In the genomic region with DNA sequence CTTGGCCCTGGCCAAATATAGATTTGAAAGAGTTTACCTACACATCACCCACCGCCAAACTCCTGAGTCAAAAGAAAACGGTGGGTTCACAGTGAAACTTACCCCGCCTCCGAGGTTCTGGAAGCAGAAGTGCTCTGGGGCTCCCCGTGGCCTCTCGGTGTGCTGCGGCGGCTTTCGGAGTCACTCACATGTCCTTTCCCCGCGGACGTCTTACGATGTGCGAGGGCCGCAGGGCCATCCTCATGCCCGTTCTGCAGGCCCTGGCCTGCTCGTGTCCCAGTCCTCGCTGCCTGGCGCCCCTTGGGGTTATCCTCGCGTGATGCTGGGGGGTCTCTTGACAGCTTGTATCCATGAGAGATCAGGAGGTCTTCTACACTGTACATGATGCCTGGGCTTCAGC, we compare ENCODE assay signal across 29 cellular contexts. TPM values are rescaled to one million over a fixed set of nuclear protein-coding genes. Genes with fewer than 3 reads are reported as not detected.
DNase-seq lines count a peak whose midpoint lies in the region; ATAC-seq and TF ChIP-seq lines count a peak whose summit lies in the region.
"Had no signal": no experiment of that assay in that cellular context is flagged by ENCODE, and none has a peak within 500 bp of the region (broad histone marks: within the 10 kb centered on the region; RNA-seq: fewer than 3 reads in every experiment).

No MANE protein-coding gene starts in this region.

- no peak overlapping the region for H3K4me3 ChIP-seq in GM12865 (ENCODE audit: low read depth, low read length)
- H3K4me3 ChIP-seq in transverse colon, result no peak overlapping the region
- H3K4me3 ChIP-seq in foreskin fibroblast (ENCODE audit: low read depth in 1 of 2, low read length in 2 of 2), result no peak overlapping the region
- H3K4me3 ChIP-seq: ascending aorta, BLaER1, ovary, SJSA1 had no signal

- no peak for TF ChIP-seq POLR2A in transverse colon (IDR thresholded peaks at IDR 0.05)

- no peak for TF ChIP-seq EP300 in transverse colon (IDR thresholded peaks at IDR 0.05; ENCODE audit: low read depth)

- peak; percentile 59 for DNase-seq in GM12865 (ENCODE audit: low read depth)
- DNase-seq in T-helper 2 cell treated with Interferon-gamma antibody and Interleukin-4, amounts not matched to agents 5 μg/mL and 100 μg/mL, for 36 hours (ENCODE audit: low spot score), result no peak
- DNase-seq in NCI-H1105 treated with DMSO at 0.1 percent for 48 hours (lab: John Stamatoyannopoulos, UW), result no peak
- no peak for DNase-seq in transverse colon
- no peak for DNase-seq in activated CD4-positive, alpha-beta T cell treated with anti-CD3 and anti-CD28 coated beads, Interleukin-2, amount 50 U/mL, for 4 hours
- no peak for DNase-seq in foreskin fibroblast
- DNase-seq: activated CD4-positive, alpha-beta T cell treated with anti-CD3 and anti-CD28 coated beads for 48 hours; activated gamma-delta T cell; activated T-cell treated with anti-CD3 and anti-CD28 coated beads, Interleukin-2, amount 50 U/mL, for 24 hours; COR-L47; DMS53; GOT3; hypothalamus; immature natural killer cell; left cardiac atrium; NCI-H146; NCI-H2107; NCI-H345; ovary; stimulated activated CD4-positive, alpha-beta T cell treated with anti-CD3 and anti-CD28 coated beads, Interleukin-4, amount 100 ng/mL, for 24 hours; T1000; WERI-Rb-1 had no signal

- peak overlapping the region; percentile 95 for H3K27ac Mint-ChIP-seq in T-helper 2 cell treated with Interferon-gamma antibody and Interleukin-4, amounts not matched to agents 5 μg/mL and 100 μg/mL, for 36 hours
- H3K27ac Mint-ChIP-seq: activated T-cell treated with anti-CD3 and anti-CD28 coated beads, Interleukin-2, amount 50 U/mL, for 24 hours; immature natural killer cell had no signal

- 93% methylated on average over 21 of the region's 21 CpGs; no CpG with 5 or more reads in 1 of the 2 donors for WGBS in transverse colon (ENCODE audit: low coverage in 1 of 2), 2 donors

- H3K9me3 ChIP-seq in transverse colon, result no peaks in the 10 kb centered on the region
- H3K9me3 ChIP-seq: ascending aorta, BLaER1, ovary, SJSA1 had no signal

- H3K27me3 Mint-ChIP-seq in T-helper 2 cell treated with Interferon-gamma antibody and Interleukin-4, amounts not matched to agents 5 μg/mL and 100 μg/mL, for 36 hours (ENCODE audit: low read depth), result peaks cover 5% of the 10 kb centered on the region

- peaks cover 15% of the 10 kb centered on the region for H3K36me3 Mint-ChIP-seq in T-helper 2 cell treated with Interferon-gamma antibody and Interleukin-4, amounts not matched to agents 5 μg/mL and 100 μg/mL, for 36 hours (ENCODE audit: low read depth)

- no peaks in the 10 kb centered on the region for H3K27me3 ChIP-seq in transverse colon
- H3K27me3 ChIP-seq: ascending aorta, BLaER1, ovary, SJSA1 had no signal

- peaks cover 56% of the 10 kb centered on the region for H3K4me1 Mint-ChIP-seq in T-helper 2 cell treated with Interferon-gamma antibody and Interleukin-4, amounts not matched to agents 5 μg/mL and 100 μg/mL, for 36 hours (ENCODE audit: low read depth)

- no peaks in the 10 kb centered on the region for H3K36me3 ChIP-seq in transverse colon
- H3K36me3 ChIP-seq: BLaER1, ovary, WERI-Rb-1 had no signal

- intact Hi-C loops in transverse colon (cut with DNase I; ENCODE audit: low total_unique reads), result no loop called here

- no peak overlapping the region for H3K27ac ChIP-seq in transverse colon
- H3K27ac ChIP-seq: ascending aorta, BLaER1, ovary, SJSA1, WERI-Rb-1 had no signal

- in situ Hi-C loops in transverse colon (cut with MboI; ENCODE audit: low pct_ligation_motif_present in 1 of 4, low pct_unique_long_range_greater_than_20kb in 1 of 4, low sequenced_read_pairs in 3 of 4), result no loop called here

- peak; percentile 68 for ATAC-seq in GM19035 (IDR thresholded peaks at IDR 0.05; ENCODE audit: unreplicated experiment)
- peak; percentile 62 for ATAC-seq in HG03025 (IDR thresholded peaks at IDR 0.05; ENCODE audit: low FRiP score, unreplicated experiment)
- ATAC-seq: left cardiac atrium had no signal

- H3K4me1 ChIP-seq in transverse colon, result peaks cover 0 to 6% (median 2%) of the 10 kb centered on the region in 4 donors

- peak overlapping the region; percentile 85 for H3K4me3 Mint-ChIP-seq in T-helper 2 cell treated with Interferon-gamma antibody and Interleukin-4, amounts not matched to agents 5 μg/mL and 100 μg/mL, for 36 hours

- no peak for TF ChIP-seq CTCF in GM12865 (IDR thresholded peaks at IDR 0.05; ENCODE audit: insufficient read depth, low read depth, low read length, missing control alignments)
- no peak for TF ChIP-seq CTCF in transverse colon (IDR thresholded peaks at IDR 0.05)
- no peak for TF ChIP-seq CTCF in foreskin fibroblast (IDR thresholded peaks at IDR 0.05; ENCODE audit: low read depth, low read length)

- H3K9me3 Mint-ChIP-seq in T-helper 2 cell treated with Interferon-gamma antibody and Interleukin-4, amounts not matched to agents 5 μg/mL and 100 μg/mL, for 36 hours, result no peaks in the 10 kb centered on the region
- H3K9me3 Mint-ChIP-seq: activated T-cell treated with anti-CD3 and anti-CD28 coated beads, Interleukin-2, amount 50 U/mL, for 24 hours; type B pancreatic cell had no signal

RNA-seq across cellular contexts. Expression of gene JCAD, which starts 12.0 kb away (rescaled TPM):
- total RNA-seq in transverse colon, result 10 to 100 TPM; 13.0 to 40.8 (median 19.9) TPM
- total RNA-seq: G401 had no signal
